ENCODE assay signal across 19 cellular contexts in genomic region chr13:44181938-44182337, GRCh38.
DNase-seq lines count a peak whose midpoint lies in the region; ATAC-seq, FAIRE-seq and TF ChIP-seq lines count a peak whose summit lies in the region.
"Had no signal": no experiment of that assay in that cellular context is flagged by ENCODE, and none has a peak within 500 bp of the region (broad histone marks: within the 10 kb centered on the region; RNA-seq: fewer than 3 reads in every experiment).

No MANE protein-coding gene starts in this region.

- H3K27me3 ChIP-seq in astrocyte (ENCODE audit: insufficient read depth, low read length) (no peaks in the 10 kb centered on the region), upper lobe of left lung (no peaks in the 10 kb centered on the region)

- H3K27ac ChIP-seq in astrocyte (ENCODE audit: low read depth, low read length): no peak overlapping the region
- H3K27ac ChIP-seq in upper lobe of left lung: no peak overlapping the region
- H3K27ac ChIP-seq: HL-60, PC-9 had no signal

- H2AFZ ChIP-seq in astrocyte (ENCODE audit: low read depth, low read length): no peak overlapping the region
- H2AFZ ChIP-seq: PC-9 had no signal

- no peak for FAIRE-seq in astrocyte (lab: Jason Lieb, UNC)

- H3K4me1 ChIP-seq in astrocyte (ENCODE audit: insufficient read depth, low read length) (no peaks in the 10 kb centered on the region), upper lobe of left lung (no peaks in the 10 kb centered on the region)

- H3K9me3 Mint-ChIP-seq in astrocyte (ENCODE audit: unreplicated experiment) (peaks cover 9% of the 10 kb centered on the region), HFFc6 (no peaks in the 10 kb centered on the region; the same call in 1 of the 2 replicates)

- no peak for TF ChIP-seq POLR2A in upper lobe of left lung (IDR thresholded peaks at IDR 0.05)

- H3K36me3 Mint-ChIP-seq in astrocyte (ENCODE audit: low read depth, unreplicated experiment) (no peaks in the 10 kb centered on the region), HFFc6 (ENCODE audit: low read depth) (no peaks in the 10 kb centered on the region; the same call in 1 of the 2 replicates)

- no peak for TF ChIP-seq EP300 in upper lobe of left lung (IDR thresholded peaks at IDR 0.05)

- 95 to 98% methylated on average over 2 of the region's 2 CpGs for WGBS in upper lobe of left lung, 2 donors

- ATAC-seq in upper lobe of left lung (ENCODE audit: low FRiP score in 2 of 2): no peak
- no peak for ATAC-seq in left cardiac atrium
- ATAC-seq: Right ventricle myocardium inferior had no signal

- H3K27ac Mint-ChIP-seq in astrocyte (ENCODE audit: unreplicated experiment) (no peak overlapping the region), HFFc6 (no peak overlapping the region)

- H3K4me2 ChIP-seq in astrocyte (ENCODE audit: low read length): no peak overlapping the region
- H3K4me2 ChIP-seq: PC-9, SK-N-SH had no signal

- H3K4me3 ChIP-seq in astrocyte (ENCODE audit: insufficient read depth, low read depth, low read length) (no peak overlapping the region), upper lobe of left lung (no peak overlapping the region)
- H3K4me3 ChIP-seq: PC-9 had no signal

- H3K4me1 Mint-ChIP-seq in astrocyte (ENCODE audit: low read depth, unreplicated experiment) (peaks cover 2% of the 10 kb centered on the region), HFFc6 (ENCODE audit: low read depth) (no peaks in the 10 kb centered on the region)

- TF ChIP-seq CTCF in astrocyte (IDR thresholded peaks at IDR 0.05; ENCODE audit: insufficient read depth, low read depth, low read length): no peak
- TF ChIP-seq CTCF in upper lobe of left lung (IDR thresholded peaks at IDR 0.05): no peak
- no peak for TF ChIP-seq CTCF in HFFc6 (IDR thresholded peaks at IDR 0.05)

- H3K9me3 ChIP-seq in astrocyte (ENCODE audit: insufficient read depth, low read depth, low read length): no peaks in the 10 kb centered on the region
- no peaks in the 10 kb centered on the region for H3K9me3 ChIP-seq in upper lobe of left lung
- H3K9me3 ChIP-seq: SK-N-SH had no signal

- intact Hi-C loops in left cardiac atrium (cut with DNase I): no loop called here

- no peaks in the 10 kb centered on the region for H3K79me2 ChIP-seq in astrocyte (ENCODE audit: insufficient read depth, low read length)

- in situ Hi-C loops in Caki2 (cut with HindIII; ENCODE audit: low pct_unique_long_range_greater_than_20kb, low sequenced_read_pairs): no loop called here

- no peaks in the 10 kb centered on the region for H3K36me3 ChIP-seq in astrocyte (ENCODE audit: insufficient read depth, low read length)
- H3K36me3 ChIP-seq in upper lobe of left lung: no peaks in the 10 kb centered on the region

- no peak overlapping the region for H3K4me3 Mint-ChIP-seq in astrocyte (ENCODE audit: unreplicated experiment)
- no peak overlapping the region for H3K4me3 Mint-ChIP-seq in HFFc6

- peaks cover 9% of the 10 kb centered on the region for H3K27me3 Mint-ChIP-seq in astrocyte (ENCODE audit: low read depth, unreplicated experiment)
- peaks cover 3% of the 10 kb centered on the region; the same call in 1 of the 2 replicates for H3K27me3 Mint-ChIP-seq in HFFc6 (ENCODE audit: insufficient read depth)

- H4K20me1 ChIP-seq in astrocyte (ENCODE audit: insufficient read depth, low read length): no peaks in the 10 kb centered on the region

- DNase-seq in Caki2 (ENCODE audit: low read depth) (peak; percentile 43), M059J (ENCODE audit: low read depth) (peak; percentile 80), astrocyte (ENCODE audit: low read depth) (peak; percentile 33), iris pigment epithelial cell (ENCODE audit: low read depth) (peak; percentile 38), retina (no peak), upper lobe of left lung (no peak), HFFc6 (no peak), left cardiac atrium (no peak)
- DNase-seq: C1 segment of cervical spinal cord, H7, NCI-H1417 treated with DMSO at 0.1 percent for 48 hours, NCI-H2029 treated with DMSO at 0.1 percent for 48 hours, NCI-H2171 treated with DMSO at 0.1 percent for 48 hours, NCI-H510A, NCI-H774, PC-9, SK-N-SH had no signal

- no peak overlapping the region for H3K9ac ChIP-seq in astrocyte (ENCODE audit: low read length)
- H3K9ac ChIP-seq: SK-N-SH had no signal

Comparison
In these comparisons a context has a peak if more than half of its experiments do, and no peak if none do; other contexts are left out.
1. DNase-seq: peak in Caki2 (single experiment), M059J (single experiment), astrocyte (single experiment) and iris pigment epithelial cell (single experiment); none in retina (single experiment), upper lobe of left lung (0 of 2), HFFc6 (single experiment) and left cardiac atrium (single experiment).